In the genomic region with DNA sequence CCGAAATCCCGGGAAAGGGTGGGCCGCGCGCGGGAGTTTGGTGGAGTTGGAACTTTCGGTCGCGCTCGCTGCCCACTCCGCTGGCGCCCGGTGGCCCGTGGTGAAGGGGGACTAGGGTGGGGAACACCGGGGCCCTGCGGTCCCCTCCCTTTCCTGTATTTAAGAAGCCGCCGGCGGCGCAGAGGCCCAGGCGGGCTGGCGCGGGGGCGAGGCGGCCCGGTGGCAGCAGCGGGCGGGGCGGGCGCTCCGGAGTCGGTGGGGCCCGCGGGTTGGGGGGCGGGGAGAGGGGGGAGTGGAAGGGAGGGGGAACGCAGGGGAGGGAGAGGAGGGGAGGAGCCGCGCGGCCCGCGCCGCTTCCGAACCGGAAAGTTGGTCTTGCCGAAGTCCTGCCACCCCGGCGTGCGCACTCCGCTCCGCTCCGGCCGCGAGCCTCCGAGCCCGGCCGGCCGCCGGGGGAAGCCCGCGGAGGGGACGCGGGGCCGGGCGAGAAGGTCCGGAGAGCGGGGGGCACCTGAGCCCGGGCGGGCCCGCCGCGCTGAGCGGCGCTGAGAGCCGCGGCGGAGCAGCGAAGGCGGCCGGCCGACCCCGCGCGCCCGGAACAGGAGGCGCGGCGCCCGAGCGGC, we compare ENCODE assay signal across 19 cellular contexts. TPM values are rescaled to one million over a fixed set of nuclear protein-coding genes. Genes with fewer than 3 reads are reported as not detected.
A peak's percentile ranks its signal among the peaks of the same experiment; 100 is the strongest.
DNase-seq lines count a peak whose midpoint lies in the region; ATAC-seq and TF ChIP-seq lines count a peak whose summit lies in the region.
"Had no signal": no experiment of that assay in that cellular context is flagged by ENCODE, and none has a peak within 500 bp of the region (broad histone marks: within the 10 kb centered on the region; RNA-seq: fewer than 3 reads in every experiment).

No MANE protein-coding gene starts in this region.

- no peak overlapping the region for H3K9ac ChIP-seq in SK-N-SH

- DNase-seq in SK-N-SH (peak; percentile 54), astrocyte of the spinal cord (ENCODE audit: low read depth, low spot score) (no peak), iPS-NIHi11 (ENCODE audit: low spot score) (peak; percentile 70), MCF 10A (ENCODE audit: unreplicated experiment) (no peak)
- no peak for DNase-seq in stimulated activated naive CD8-positive, alpha-beta T cell treated with anti-CD3 and anti-CD28 coated beads, Interleukin-15, amount 100 ng/mL, for 72 hours
- no peak for DNase-seq in effector CD8-positive, alpha-beta T cell (lab: John Stamatoyannopoulos, UW)
- DNase-seq: activated T-cell treated with anti-CD3 and anti-CD28 coated beads for 4 hours; amniotic stem cell; GOT3; immature natural killer cell; natural killer cell; NCI-H1092; NK-92 treated with Interleukin-12 subunit alpha and Interleukin-12 subunit beta, amount 100 ng/mL, for 24 hours; spleen had no signal

- no peaks in the 10 kb centered on the region for H3K4me1 ChIP-seq in SK-N-SH (ENCODE audit: control insufficient read depth in 1 of 2, insufficient read depth in 2 of 2, low read depth in 1 of 2, low read length in 1 of 2)

- no peak overlapping the region for H3K4me3 Mint-ChIP-seq in stimulated activated naive CD8-positive, alpha-beta T cell treated with anti-CD3 and anti-CD28 coated beads, Interleukin-15, amount 100 ng/mL, for 72 hours
- H3K4me3 Mint-ChIP-seq in MCF 10A (ENCODE audit: unreplicated experiment), result no peak overlapping the region

- TF ChIP-seq CTCF in SK-N-SH (IDR thresholded peaks at IDR 0.05) (no peak), astrocyte of the spinal cord (IDR thresholded peaks at IDR 0.05; ENCODE audit: low read depth, low read length) (no peak), MCF 10A (IDR thresholded peaks at IDR 0.05; ENCODE audit: unreplicated experiment) (no peak)

- no peaks in the 10 kb centered on the region for H3K9me2 ChIP-seq in SK-N-SH

- no peak overlapping the region for H2AFZ ChIP-seq in SK-N-SH (ENCODE audit: low read depth)

- POLR2A ChIA-PET in SK-N-SH (lab: Yijun Ruan, JAX) (no interaction called here), MCF 10A (lab: Yijun Ruan, JAX) (no interaction called here)

- H3K36me3 Mint-ChIP-seq in MCF 10A (ENCODE audit: insufficient read depth, unreplicated experiment), result no peaks in the 10 kb centered on the region
- H3K36me3 Mint-ChIP-seq: immature natural killer cell, natural killer cell, type B pancreatic cell had no signal

- no peaks in the 10 kb centered on the region for H3K79me2 ChIP-seq in SK-N-SH (ENCODE audit: insufficient read depth)

- no peak for TF ChIP-seq RAD21 in SK-N-SH (IDR thresholded peaks at IDR 0.05; ENCODE audit: low read length)

- 0 out of 2 replicates have a peak, but pooled peaks cover 3% of the 10 kb centered on the region for H4K20me1 ChIP-seq in SK-N-SH (ENCODE audit: insufficient read depth)

- no peak overlapping the region for H3K4me2 ChIP-seq in SK-N-SH

- no peak overlapping the region for H3K27ac ChIP-seq in SK-N-SH (ENCODE audit: low read depth in 2 of 2, low read length in 1 of 2)
- H3K27ac ChIP-seq: spleen had no signal

- H3K27ac Mint-ChIP-seq in stimulated activated naive CD8-positive, alpha-beta T cell treated with anti-CD3 and anti-CD28 coated beads, Interleukin-15, amount 100 ng/mL, for 72 hours, result no peak overlapping the region
- H3K27ac Mint-ChIP-seq in MCF 10A (ENCODE audit: low read depth, unreplicated experiment), result no peak overlapping the region
- H3K27ac Mint-ChIP-seq: immature natural killer cell, natural killer cell had no signal

- intact Hi-C loops in MCF 10A (cut with micrococcal nuclease), result no loop called here

- H3K4me1 Mint-ChIP-seq in stimulated activated naive CD8-positive, alpha-beta T cell treated with anti-CD3 and anti-CD28 coated beads, Interleukin-15, amount 100 ng/mL, for 72 hours, result peaks cover 23% of the 10 kb centered on the region
- no peaks in the 10 kb centered on the region for H3K4me1 Mint-ChIP-seq in MCF 10A (ENCODE audit: insufficient read depth, unreplicated experiment)

- H3K27me3 Mint-ChIP-seq in stimulated activated naive CD8-positive, alpha-beta T cell treated with anti-CD3 and anti-CD28 coated beads, Interleukin-15, amount 100 ng/mL, for 72 hours, result peaks cover 79% of the 10 kb centered on the region
- H3K27me3 Mint-ChIP-seq in MCF 10A (ENCODE audit: insufficient read depth, unreplicated experiment), result no peaks in the 10 kb centered on the region

- no peak overlapping the region for H3K4me3 ChIP-seq in SK-N-SH (ENCODE audit: low read depth in 2 of 2, low read length in 1 of 2)
- peak overlapping the region; percentile 38 for H3K4me3 ChIP-seq in astrocyte of the spinal cord (ENCODE audit: low read depth, low read length)

- TF ChIP-seq EP300 in SK-N-SH (IDR thresholded peaks at IDR 0.05; ENCODE audit: borderline replicate concordance in 1 of 2, low read depth in 1 of 2, low read length in 1 of 2), result no peak

- no TSS peak for BruUV-seq in MCF 10A (replicated peaks; lab: Mats Ljungman, UMichigan)

- 27% methylated on average over 3 of the region's 89 CpGs for WGBS in SK-N-SH (ENCODE audit: low lambda C conversion rate)

- in situ Hi-C loops in astrocyte of the spinal cord (cut with HindIII; ENCODE audit: low sequenced_read_pairs), result no loop called here

- peaks cover 75% of the 10 kb centered on the region for H3K27me3 ChIP-seq in SK-N-SH (ENCODE audit: insufficient read depth)

- H3K9me3 Mint-ChIP-seq in stimulated activated naive CD8-positive, alpha-beta T cell treated with anti-CD3 and anti-CD28 coated beads, Interleukin-15, amount 100 ng/mL, for 72 hours, result no peaks in the 10 kb centered on the region
- H3K9me3 Mint-ChIP-seq in MCF 10A (ENCODE audit: unreplicated experiment), result no peaks in the 10 kb centered on the region
- H3K9me3 Mint-ChIP-seq: natural killer cell, type B pancreatic cell had no signal

- no peak for ATAC-seq in SK-N-SH treated with all-trans-retinoic acid at 6 μM for 48 hours
- peak; percentile 39 for ATAC-seq in stimulated activated naive CD8-positive, alpha-beta T cell treated with anti-CD3 and anti-CD28 coated beads, Interleukin-15, amount 100 ng/mL, for 72 hours
- ATAC-seq in GM21528 (IDR thresholded peaks at IDR 0.05; ENCODE audit: low FRiP score, unreplicated experiment), result no peak
- ATAC-seq: natural killer cell had no signal

- CTCF ChIA-PET in SK-N-SH (lab: Yijun Ruan, JAX) (no interaction called here), MCF 10A (lab: Yijun Ruan, JAX) (no interaction called here)

- no peaks in the 10 kb centered on the region for H3F3A ChIP-seq in SK-N-SH (replicated peaks; ENCODE audit: insufficient read depth)

- no peaks in the 10 kb centered on the region for H3K36me3 ChIP-seq in SK-N-SH (replicated peaks in 1 of 2; ENCODE audit: control insufficient read depth in 1 of 2, insufficient read depth in 2 of 2, low read length in 1 of 2)
- H3K36me3 ChIP-seq: spleen had no signal

- H3K9me3 ChIP-seq in SK-N-SH, result no peaks in the 10 kb centered on the region
- H3K9me3 ChIP-seq: spleen had no signal

TF ChIP-seq in SK-N-SH, 30 proteins besides CTCF, POLR2A, EP300 and RAD21:
- TF ChIP-seq ELF1 (IDR thresholded peaks at IDR 0.05), result no peak
- no peak for TF ChIP-seq SIN3A (IDR thresholded peaks at IDR 0.05; ENCODE audit: borderline replicate concordance, low read depth, low read length)
- TF ChIP-seq, protein P1, sequence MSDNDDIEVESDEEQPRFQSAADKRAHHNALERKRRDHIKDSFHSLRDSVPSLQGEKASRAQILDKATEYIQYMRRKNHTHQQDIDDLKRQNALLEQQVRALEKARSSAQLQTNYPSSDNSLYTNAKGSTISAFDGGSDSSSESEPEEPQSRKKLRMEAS (IDR thresholded peaks at IDR 0.05; ENCODE audit: low read depth), result no peak
TF ChIP-seq in SK-N-SH: peak in this region for 0.

TF ChIP-seq in SK-N-SH treated with all-trans-retinoic acid at 6 μM for 48 hours, 23 proteins besides CTCF, POLR2A, EP300 and RAD21 (continues in another document):
- TF ChIP-seq SNAI2 (CRISPR knock-in tag; IDR thresholded peaks at IDR 0.05) (no peak), PPARA (CRISPR knock-in tag; IDR thresholded peaks at IDR 0.05; ENCODE audit: borderline replicate concordance) (no peak), ARNTL (CRISPR knock-in tag; IDR thresholded peaks at IDR 0.05; ENCODE audit: borderline replicate concordance, low read depth) (no peak), ZC3H10 (CRISPR knock-in tag; IDR thresholded peaks at IDR 0.05) (no peak), ZFP3 (CRISPR knock-in tag; IDR thresholded peaks at IDR 0.05) (no peak), RARB (CRISPR knock-in tag; IDR thresholded peaks at IDR 0.05) (no peak), ESRRG (CRISPR knock-in tag; IDR thresholded peaks at IDR 0.05) (no peak), CREB5 (CRISPR knock-in tag; IDR thresholded peaks at IDR 0.05; ENCODE audit: low read depth) (no peak)

RNA-seq across cellular contexts. Expression of gene SALL3, which starts 0.4 kb away (rescaled TPM):
- not detected in 2 replicates for polyA plus RNA-seq in SK-N-SH (2012; rRNA removed)
- not detected in 2 replicates for polyA plus RNA-seq in SK-N-SH (2012; cell fraction: cytosol; rRNA removed)
- not detected in 2 replicates for polyA plus RNA-seq in SK-N-SH (2012; cell fraction: nucleus; rRNA removed)
- total RNA-seq in MCF 10A (2022), result not detected in 2 replicates
- total RNA-seq: A673, HT-29, natural killer cell, spleen had no signal
- polyA plus RNA-seq: immature natural killer cell, spleen had no signal

Comparison
In these comparisons a context has a peak if more than half of its experiments do, and no peak if none do; other contexts are left out.
1. DNase-seq: peak in SK-N-SH (single experiment) and iPS-NIHi11 (single experiment); none in astrocyte of the spinal cord (single experiment), stimulated activated naive CD8-positive, alpha-beta T cell treated with anti-CD3 and anti-CD28 coated beads, Interleukin-15, amount 100 ng/mL, for 72 hours (0 of 2), effector CD8-positive, alpha-beta T cell (single experiment) and MCF 10A (single experiment).